Comparison of ENCODE assay signal across 17 cellular contexts in genomic region chr19:4622695-4623421, GRCh38. TPM values are rescaled to one million over a fixed set of nuclear protein-coding genes. Genes with fewer than 3 reads are reported as not detected.
A peak's percentile ranks its signal among the peaks of the same experiment; 100 is the strongest.
DNase-seq lines count a peak whose midpoint lies in the region; ATAC-seq and TF ChIP-seq lines count a peak whose summit lies in the region.
"Had no signal": no experiment of that assay in that cellular context is flagged by ENCODE, and none has a peak within 500 bp of the region (broad histone marks: within the 10 kb centered on the region; RNA-seq: fewer than 3 reads in every experiment).

No MANE protein-coding gene starts in this region.

- H3K36me3 ChIP-seq in cardiac muscle cell = no peaks in the 10 kb centered on the region
- no peaks in the 10 kb centered on the region for H3K36me3 ChIP-seq in right atrium auricular region
- H3K36me3 ChIP-seq in upper lobe of right lung = no peaks in the 10 kb centered on the region
- H3K36me3 ChIP-seq: esophagus muscularis mucosa had no signal

- no peak overlapping the region for H3K4me3 Mint-ChIP-seq in natural killer cell treated with Interleukin-12 subunit alpha and Interleukin-12 subunit beta and Interleukin-15 and Interleukin-18, amount 100 ng/mL, for 72 hours
- H3K4me3 Mint-ChIP-seq: T-cell had no signal

- no peaks in the 10 kb centered on the region for H3K36me3 Mint-ChIP-seq in natural killer cell treated with Interleukin-12 subunit alpha and Interleukin-12 subunit beta and Interleukin-15 and Interleukin-18, amount 100 ng/mL, for 72 hours
- H3K36me3 Mint-ChIP-seq: T-cell had no signal

- H3K4me1 Mint-ChIP-seq in natural killer cell treated with Interleukin-12 subunit alpha and Interleukin-12 subunit beta and Interleukin-15 and Interleukin-18, amount 100 ng/mL, for 72 hours (ENCODE audit: low read depth in 2 of 2) = no peaks in the 10 kb centered on the region
- H3K4me1 Mint-ChIP-seq: T-cell had no signal

- ATAC-seq in foreskin keratinocyte (no peak), upper lobe of right lung (peak; percentile 20)
- ATAC-seq in natural killer cell treated with Interleukin-12 subunit alpha and Interleukin-12 subunit beta and Interleukin-15 and Interleukin-18, amount 100 ng/mL, for 72 hours = no peak
- ATAC-seq: T-cell had no signal

- no peaks in the 10 kb centered on the region for H3K27me3 ChIP-seq in cardiac muscle cell
- no peaks in the 10 kb centered on the region for H3K27me3 ChIP-seq in right atrium auricular region
- peaks cover 19% of the 10 kb centered on the region for H3K27me3 ChIP-seq in foreskin keratinocyte
- peaks cover 30% of the 10 kb centered on the region for H3K27me3 ChIP-seq in upper lobe of right lung

- peak; percentile 19 for TF ChIP-seq CTCF in cardiac muscle cell (IDR thresholded peaks at IDR 0.05; ENCODE audit: low read depth, low read length)
- TF ChIP-seq CTCF in right atrium auricular region (IDR thresholded peaks at IDR 0.05) = no peak
- peak; percentile 27 for TF ChIP-seq CTCF in foreskin keratinocyte (conservative IDR thresholded peaks at IDR 0.05)
- TF ChIP-seq CTCF in upper lobe of right lung (IDR thresholded peaks at IDR 0.05) = no peak

- H3K4me1 ChIP-seq in cardiac muscle cell (ENCODE audit: low read depth) (peaks cover 30% of the 10 kb centered on the region), right atrium auricular region (no peaks in the 10 kb centered on the region), foreskin keratinocyte (no peaks in the 10 kb centered on the region), upper lobe of right lung (no peaks in the 10 kb centered on the region)
- H3K4me1 ChIP-seq: esophagus muscularis mucosa had no signal

- no peaks in the 10 kb centered on the region for H3K9me3 Mint-ChIP-seq in natural killer cell treated with Interleukin-12 subunit alpha and Interleukin-12 subunit beta and Interleukin-15 and Interleukin-18, amount 100 ng/mL, for 72 hours
- H3K9me3 Mint-ChIP-seq: T-cell had no signal

- H3K4me3 ChIP-seq in cardiac muscle cell (no peak overlapping the region), right atrium auricular region (no peak overlapping the region), upper lobe of right lung (no peak overlapping the region)
- H3K4me3 ChIP-seq: esophagus muscularis mucosa had no signal

- no peak overlapping the region for H3K27ac Mint-ChIP-seq in natural killer cell treated with Interleukin-12 subunit alpha and Interleukin-12 subunit beta and Interleukin-15 and Interleukin-18, amount 100 ng/mL, for 72 hours
- H3K27ac Mint-ChIP-seq: T-cell had no signal

- H3K27ac ChIP-seq in cardiac muscle cell (peak overlapping the region; percentile 44), right atrium auricular region (no peak overlapping the region), foreskin keratinocyte (no peak overlapping the region), upper lobe of right lung (no peak overlapping the region)
- H3K27ac ChIP-seq: esophagus muscularis mucosa had no signal

- peaks cover 3% of the 10 kb centered on the region in 2 donors for H3K27me3 Mint-ChIP-seq in natural killer cell treated with Interleukin-12 subunit alpha and Interleukin-12 subunit beta and Interleukin-15 and Interleukin-18, amount 100 ng/mL, for 72 hours

- no peaks in the 10 kb centered on the region for H3K9me3 ChIP-seq in cardiac muscle cell (ENCODE audit: low read depth)
- no peaks in the 10 kb centered on the region for H3K9me3 ChIP-seq in right atrium auricular region
- H3K9me3 ChIP-seq in upper lobe of right lung = no peaks in the 10 kb centered on the region
- H3K9me3 ChIP-seq: esophagus muscularis mucosa had no signal

- intact Hi-C loops in upper lobe of right lung (cut with DNase I) = no loop called here

- peak in 1 of 2 donors; percentile 59 for DNase-seq in cardiac muscle cell (ENCODE audit: low read depth in 1 of 2, low spot score in 1 of 2)
- DNase-seq in right atrium auricular region (ENCODE audit: low spot score) = no peak
- DNase-seq in OCI-M1 (lab: John Stamatoyannopoulos, UW) = peak; percentile 35
- DNase-seq in foreskin keratinocyte = no peak
- no peak for DNase-seq in upper lobe of right lung
- no peak for DNase-seq in natural killer cell treated with Interleukin-12 subunit alpha and Interleukin-12 subunit beta and Interleukin-15 and Interleukin-18, amount 100 ng/mL, for 72 hours (ENCODE audit: low spot score)
- no peak for DNase-seq in DMS79 treated with DMSO at 0.1 percent for 48 hours (lab: John Stamatoyannopoulos, UW)
- no peak for DNase-seq in effector CD4-positive, alpha-beta T cell
- DNase-seq: activated CD4-positive, CD25-positive, alpha-beta regulatory T cell treated with anti-CD3 and anti-CD28 coated beads, Interleukin-2, amount 50 U/mL, for 72 hours; activated CD8-positive, alpha-beta memory T cell treated with anti-CD3 and anti-CD28 coated beads, Interleukin-2, amount 50 U/mL, for 48 hours; kidney glomerular epithelial cell; midbrain; NCI-H187; NCI-H524 treated with DMSO at 0.1 percent for 48 hours; stimulated activated CD4-positive, alpha-beta T cell treated with anti-CD3 and anti-CD28 coated beads, Interleukin-2, amount 100 ng/mL, for 24 hours; T-cell had no signal

RNA-seq across cellular contexts. Expression of gene TNFAIP8L1, which starts 16.5 kb away (rescaled TPM):
- total RNA-seq in cardiac muscle cell = 2.2 and 18.1 TPM in 2 replicates
- 5.1 and 18.7 TPM in 2 replicates for polyA plus RNA-seq in cardiac muscle cell
- 1 to 10 TPM; 2.6 to 4.2 TPM for total RNA-seq in right atrium auricular region
- total RNA-seq in foreskin keratinocyte = 11.0 and 14.1 TPM in 2 replicates
- 10.8 and 13.0 TPM in 2 replicates for polyA plus RNA-seq in foreskin keratinocyte
- 11.9 TPM for total RNA-seq in upper lobe of right lung
- total RNA-seq in natural killer cell treated with Interleukin-12 subunit alpha and Interleukin-12 subunit beta and Interleukin-15 and Interleukin-18, amount 100 ng/mL, for 72 hours = 10 to 100 TPM in 1 of 2 donors, 1 to 10 TPM in 1; 8.3 to 10.3 TPM

RNA-seq across cellular contexts. Expression of gene MYDGF, which starts 47.3 kb away (rescaled TPM):
- total RNA-seq in cardiac muscle cell (47.9 and 107 TPM in 2 replicates), right atrium auricular region (10 to 100 TPM; 26.3 to 36.6 TPM), foreskin keratinocyte (127 and 150 TPM in 2 replicates), upper lobe of right lung (94.2 TPM)
- polyA plus RNA-seq in cardiac muscle cell (122 and 206 TPM in 2 replicates), foreskin keratinocyte (205 and 269 TPM in 2 replicates)
- 100 to 1,000 TPM; 107 to 195 TPM for total RNA-seq in natural killer cell treated with Interleukin-12 subunit alpha and Interleukin-12 subunit beta and Interleukin-15 and Interleukin-18, amount 100 ng/mL, for 72 hours

Comparison
In these comparisons a context has a peak if more than half of its experiments do, and no peak if none do; other contexts are left out.
1. CTCF ChIP-seq: peak in cardiac muscle cell (single experiment) and foreskin keratinocyte (single experiment); none in right atrium auricular region (0 of 2) and upper lobe of right lung (single experiment).